ENCODE assay signal across 2 cellular contexts in genomic region chr10:8075282-8076260, GRCh38.
A peak's percentile ranks its signal among the peaks of the same experiment; 100 is the strongest.
TF ChIP-seq lines count a peak whose summit lies in the region.

No MANE protein-coding gene starts in this region.

TF ChIP-seq in A549, 52 proteins besides CTCF, POLR2A, EP300 and RAD21:
- TF ChIP-seq ZNF302 (CRISPR knock-in tag; IDR thresholded peaks at IDR 0.05) (no peak), HDAC2 (IDR thresholded peaks at IDR 0.05) (no peak), RARB (CRISPR knock-in tag; IDR thresholded peaks at IDR 0.05) (no peak), JUN (IDR thresholded peaks at IDR 0.05) (no peak)

TF ChIP-seq in H1, 55 proteins besides CTCF, POLR2A, EP300 and RAD21:
- TF ChIP-seq TEAD4 (IDR thresholded peaks at IDR 0.05; ENCODE audit: low read depth, low read length), result peak; percentile 92
- TF ChIP-seq KDM1A (IDR thresholded peaks at IDR 0.05; ENCODE audit: borderline replicate concordance, low read length), result no peak
- no peak for TF ChIP-seq BRCA1 (IDR thresholded peaks at IDR 0.05; ENCODE audit: low read depth, low read length)
- TF ChIP-seq CREB1 (IDR thresholded peaks at IDR 0.05), result no peak
- no peak for TF ChIP-seq ATF3 (IDR thresholded peaks at IDR 0.05; ENCODE audit: insufficient read depth, low read depth, low read length)
- 0 out of 2 replicates have a peak, but pooled peaks have one; percentile 8 for TF ChIP-seq E2F6 (IDR thresholded peaks at IDR 0.05)
- TF ChIP-seq SP1 (IDR thresholded peaks at IDR 0.05; ENCODE audit: low read depth, low read length), result 0 out of 2 replicates have a peak, but pooled peaks have one; percentile 22
- TF ChIP-seq POU5F1 (IDR thresholded peaks at IDR 0.05; ENCODE audit: low read depth, low read length), result no peak
- TF ChIP-seq PHF8 (conservative IDR thresholded peaks at IDR 0.05; ENCODE audit: low read depth, low read length), result no peak
- no peak for TF ChIP-seq EZH2 (IDR thresholded peaks at IDR 0.05; ENCODE audit: low read depth, low read length, severe bottlenecking)
- no peak for TF ChIP-seq ASH2L (IDR thresholded peaks at IDR 0.05; ENCODE audit: low read length)
- no peak for TF ChIP-seq TAF1 (IDR thresholded peaks at IDR 0.05; ENCODE audit: low read depth, low read length)
- TF ChIP-seq GABPA (IDR thresholded peaks at IDR 0.05; ENCODE audit: borderline replicate concordance, insufficient read depth, low read length), result no peak
- TF ChIP-seq SAP30 (IDR thresholded peaks at IDR 0.05; ENCODE audit: insufficient read depth, insufficient replicate concordance, low read length), result no peak
- TF ChIP-seq RBBP5 (IDR thresholded peaks at IDR 0.05; ENCODE audit: borderline replicate concordance, low read depth, low read length), result no peak
- TF ChIP-seq SIN3A (conservative IDR thresholded peaks at IDR 0.05 in 1 of 2, IDR thresholded peaks at IDR 0.05 in 1 of 2; ENCODE audit: low read depth in 1 of 2, low read length in 2 of 2), result no peak
- TF ChIP-seq KDM5A (IDR thresholded peaks at IDR 0.05; ENCODE audit: low read length), result no peak
- TF ChIP-seq CEBPB (IDR thresholded peaks at IDR 0.05; ENCODE audit: low read depth, low read length), result no peak
- no peak for TF ChIP-seq ZNF274 (IDR thresholded peaks at IDR 0.05; ENCODE audit: borderline replicate concordance, extremely low read depth, low read length)
